1 cellular context compared by ENCODE assay signal in genomic region chr4:184811484-184812180, GRCh38.
TF ChIP-seq lines count a peak whose summit lies in the region.

No MANE protein-coding gene starts in this region.

TF ChIP-seq in liver, 16 proteins besides CTCF, POLR2A, EP300 and RAD21:
- TF ChIP-seq ZBTB33 (IDR thresholded peaks at IDR 0.05) (no peak), GABPA (IDR thresholded peaks at IDR 0.05 in 1 of 2, conservative IDR thresholded peaks at IDR 0.05 in 1 of 2) (no peak), JUND (IDR thresholded peaks at IDR 0.05) (no peak), NR2F2 (IDR thresholded peaks at IDR 0.05) (no peak), TAF1 (conservative IDR thresholded peaks at IDR 0.05) (no peak), FOXA1 (IDR thresholded peaks at IDR 0.05) (no peak), REST (IDR thresholded peaks at IDR 0.05) (no peak), HNF4A (conservative IDR thresholded peaks at IDR 0.05) (peak; percentile 4 to 28), EGR1 (IDR thresholded peaks at IDR 0.05; ENCODE audit: low read depth in 2 of 2) (no peak), RXRA (IDR thresholded peaks at IDR 0.05) (peak in 1 of 2 donors; percentile 23), SP1 (IDR thresholded peaks at IDR 0.05) (no peak), FOXA2 (IDR thresholded peaks at IDR 0.05) (no peak), ATF3 (IDR thresholded peaks at IDR 0.05) (no peak), MAX (IDR thresholded peaks at IDR 0.05) (no peak), HNF4G (IDR thresholded peaks at IDR 0.05) (no peak), YY1 (IDR thresholded peaks at IDR 0.05) (no peak)
